Comparison of ENCODE assay signal across 15 cellular contexts in genomic region chr6:44110005-44110681, GRCh38. TPM values are rescaled to one million over a fixed set of nuclear protein-coding genes. Genes with fewer than 3 reads are reported as not detected.
DNase-seq lines count a peak whose midpoint lies in the region; ATAC-seq and TF ChIP-seq lines count a peak whose summit lies in the region.
"Had no signal": no experiment of that assay in that cellular context is flagged by ENCODE, and none has a peak within 500 bp of the region (broad histone marks: within the 10 kb centered on the region; RNA-seq: fewer than 3 reads in every experiment).

No MANE protein-coding gene starts in this region.

- no peak for TF ChIP-seq POLR2A in right lobe of liver (IDR thresholded peaks at IDR 0.05)

- 68% methylated on average over 2 of the region's 6 CpGs for WGBS in right lobe of liver (ENCODE audit: insufficient coverage, low coverage, low lambda C conversion rate, missing lambda C conversion rate)

- H3K27ac ChIP-seq in right lobe of liver (peak overlapping the region in 2 of 3 donors; percentile 28 to 65), skeletal muscle tissue (ENCODE audit: low read depth, low read length) (peak overlapping the region; percentile 95)

- H3K4me3 ChIP-seq in choroid plexus epithelial cell (ENCODE audit: low read depth, low read length), result no peak overlapping the region
- no peak overlapping the region for H3K4me3 ChIP-seq in right lobe of liver
- H3K4me3 ChIP-seq in skeletal muscle tissue (ENCODE audit: low read length in 3 of 3), result peak overlapping the region; percentile 20 to 67 (median 52)

- peaks cover 0 to 10% (median 2%) of the 10 kb centered on the region in 4 donors for H3K36me3 ChIP-seq in right lobe of liver
- peaks cover 24 to 34% (median 30%) of the 10 kb centered on the region in 3 donors for H3K36me3 ChIP-seq in skeletal muscle tissue (ENCODE audit: control insufficient read depth in 3 of 3, insufficient read depth in 3 of 3, low read length in 3 of 3)

- ATAC-seq in activated T-cell treated with anti-CD3 and anti-CD28 coated beads, Interleukin-2, amount 50 U/mL, for 72 hours (replicated peaks in 1 of 2), result no peak
- ATAC-seq in right lobe of liver (peak; percentile 6 to 48 (median 14)), HG03442 (IDR thresholded peaks at IDR 0.05; ENCODE audit: unreplicated experiment) (no peak)
- ATAC-seq: naive thymus-derived CD8-positive, alpha-beta T cell had no signal

- H3K27ac Mint-ChIP-seq in activated T-cell treated with anti-CD3 and anti-CD28 coated beads, Interleukin-2, amount 50 U/mL, for 72 hours, result peak overlapping the region; percentile 48

- H3K9me3 Mint-ChIP-seq in activated T-cell treated with anti-CD3 and anti-CD28 coated beads, Interleukin-2, amount 50 U/mL, for 72 hours, result no peaks in the 10 kb centered on the region
- H3K9me3 Mint-ChIP-seq: naive thymus-derived CD8-positive, alpha-beta T cell had no signal

- no peak overlapping the region for H3K4me3 Mint-ChIP-seq in activated T-cell treated with anti-CD3 and anti-CD28 coated beads, Interleukin-2, amount 50 U/mL, for 72 hours
- H3K4me3 Mint-ChIP-seq: naive thymus-derived CD8-positive, alpha-beta T cell had no signal

- no peaks in the 10 kb centered on the region for H3K9me3 ChIP-seq in right lobe of liver
- H3K9me3 ChIP-seq in skeletal muscle tissue (ENCODE audit: control insufficient read depth in 3 of 3, low read length in 3 of 3), result no peaks in the 10 kb centered on the region

- H3K9ac ChIP-seq in skeletal muscle tissue (ENCODE audit: low read depth in 1 of 3, low read length in 3 of 3), result peak overlapping the region; percentile 52 to 83 (median 64)

- TF ChIP-seq CTCF in choroid plexus epithelial cell (conservative IDR thresholded peaks at IDR 0.05; ENCODE audit: low read depth, low read length) (no peak), right lobe of liver (IDR thresholded peaks at IDR 0.05) (no peak)

- no peak for DNase-seq in activated T-cell treated with anti-CD3 and anti-CD28 coated beads, Interleukin-2, amount 50 U/mL, for 72 hours
- no peak for DNase-seq in activated T-cell treated with anti-CD3 and anti-CD28 coated beads, Interleukin-2, amount 50 U/mL, for 1 hour
- peak; percentile 11 for DNase-seq in choroid plexus epithelial cell (ENCODE audit: low read depth)
- DNase-seq in right lobe of liver, result no peak
- DNase-seq in GDM1 (lab: John Stamatoyannopoulos, UW), result no peak
- no peak for DNase-seq in DMS79 treated with DMSO at 0.1 percent for 48 hours (lab: John Stamatoyannopoulos, UW)
- DNase-seq: activated gamma-delta T cell treated with Interleukin-2 at 50 U/mL for 16 hours; naive thymus-derived CD8-positive, alpha-beta T cell; NCI-H1105 treated with DMSO at 0.1 percent for 48 hours; retina had no signal

- no peaks in the 10 kb centered on the region for H3K4me1 Mint-ChIP-seq in activated T-cell treated with anti-CD3 and anti-CD28 coated beads, Interleukin-2, amount 50 U/mL, for 72 hours (ENCODE audit: low read depth)

- H3K27me3 ChIP-seq in right lobe of liver (no peaks in the 10 kb centered on the region), skeletal muscle tissue (ENCODE audit: control insufficient read depth in 3 of 3, insufficient read depth in 3 of 3, low read length in 3 of 3) (no peaks in the 10 kb centered on the region)

- intact Hi-C loops in right lobe of liver (cut with DNase I), result no loop called here

- H3K27me3 Mint-ChIP-seq in activated T-cell treated with anti-CD3 and anti-CD28 coated beads, Interleukin-2, amount 50 U/mL, for 72 hours (ENCODE audit: low read depth), result no peaks in the 10 kb centered on the region
- H3K27me3 Mint-ChIP-seq: naive thymus-derived CD8-positive, alpha-beta T cell had no signal

- peaks cover 9 to 15% of the 10 kb centered on the region in 2 donors for H3K36me3 Mint-ChIP-seq in activated T-cell treated with anti-CD3 and anti-CD28 coated beads, Interleukin-2, amount 50 U/mL, for 72 hours (ENCODE audit: insufficient read depth in 2 of 2)

- peaks cover 0 to 62% (median 21%) of the 10 kb centered on the region in 4 donors for H3K4me1 ChIP-seq in right lobe of liver
- H3K4me1 ChIP-seq in skeletal muscle tissue (ENCODE audit: control insufficient read depth in 3 of 3, insufficient read depth in 3 of 3, low read length in 3 of 3), result peaks cover 66 to 82% (median 80%) of the 10 kb centered on the region in 3 donors

RNA-seq across cellular contexts. Expression of gene MRPL14, which starts 17.1 kb away (rescaled TPM):
- 10 to 100 TPM; 31.6 to 33.6 TPM for total RNA-seq in activated T-cell treated with anti-CD3 and anti-CD28 coated beads, Interleukin-2, amount 50 U/mL, for 72 hours
- total RNA-seq in right lobe of liver (10 to 100 TPM; 26.5 to 70.0 (median 35.4) TPM), skeletal muscle tissue (57.4 TPM)

RNA-seq across cellular contexts. Expression of gene TMEM63B, which starts 17.2 kb away (rescaled TPM):
- total RNA-seq in activated T-cell treated with anti-CD3 and anti-CD28 coated beads, Interleukin-2, amount 50 U/mL, for 72 hours, result 10 to 100 TPM; 16.3 to 17.9 TPM
- total RNA-seq in right lobe of liver, result 10 to 100 TPM; 30.6 to 41.0 (median 36.8) TPM
- total RNA-seq in skeletal muscle tissue, result 11.5 TPM

RNA-seq across cellular contexts. Expression of gene CAPN11, which starts 48.5 kb away (rescaled TPM):
- total RNA-seq in activated T-cell treated with anti-CD3 and anti-CD28 coated beads, Interleukin-2, amount 50 U/mL, for 72 hours, result under 1 TPM in 1 of 2 donors, not detected in 1; 0.39 TPM
- total RNA-seq in right lobe of liver, result under 1 TPM in 2 of 6 experiments, not detected in 4; 0.22 to 0.31 TPM
- 0.52 TPM for total RNA-seq in skeletal muscle tissue
- total RNA-seq: A673; astrocyte; fibroblast of villous mesenchyme; naive thymus-derived CD8-positive, alpha-beta T cell had no signal

Comparison
In these comparisons a context has a peak if more than half of its experiments do, and no peak if none do; other contexts are left out.
1. ATAC-seq: peak in right lobe of liver (4 of 4); none in activated T-cell treated with anti-CD3 and anti-CD28 coated beads, Interleukin-2, amount 50 U/mL, for 72 hours (0 of 2) and HG03442 (single experiment).
2. H3K4me3 ChIP-seq: peak in skeletal muscle tissue (3 of 3); none in choroid plexus epithelial cell (single experiment) and right lobe of liver (0 of 3).